Comparison of ENCODE assay signal across 12 cellular contexts in the genomic region with DNA sequence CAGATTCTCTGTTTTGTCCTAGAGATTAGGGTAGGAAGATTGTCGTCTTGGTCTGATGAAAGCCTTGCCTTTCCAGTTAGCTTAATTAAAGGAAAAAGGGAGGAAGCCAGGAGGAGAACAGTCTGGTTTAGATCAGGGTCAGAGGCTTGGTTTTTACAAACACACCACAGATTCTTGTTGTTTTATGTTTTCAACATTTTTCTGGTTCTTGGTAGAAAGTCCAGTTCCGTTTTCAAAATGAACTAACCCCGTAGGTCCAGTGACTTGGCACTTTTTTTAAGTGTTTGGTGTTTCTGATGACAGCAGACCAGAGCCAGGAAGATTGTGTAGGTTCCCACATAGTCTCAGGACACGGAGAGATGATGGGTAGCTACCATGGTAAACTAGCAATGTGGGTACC.
DNase-seq lines count a peak whose midpoint lies in the region; ATAC-seq and FAIRE-seq lines count a peak whose summit lies in the region.
"Had no signal": no experiment of that assay in that cellular context is flagged by ENCODE, and none has a peak within 500 bp of the region (broad histone marks: within the 10 kb centered on the region; RNA-seq: fewer than 3 reads in every experiment).

No MANE protein-coding gene starts in this region.

- ATAC-seq in HG02870 (IDR thresholded peaks at IDR 0.05; ENCODE audit: unreplicated experiment), result peak; percentile 41
- peak; percentile 20 for ATAC-seq in activated T-helper 17 cell treated with anti-CD3 and anti-CD28 coated beads, Interleukin-2, amount 50 U/mL, for 72 hours (replicated peaks)
- peak; percentile 7 for ATAC-seq in stimulated activated naive CD8-positive, alpha-beta T cell treated with anti-CD3 and anti-CD28 coated beads, Interleukin-15, Interleukin-2, amounts not matched to agents 100 U/mL and 50 U/mL, for 24 hours
- ATAC-seq: Panc1 had no signal

- CTCF ChIA-PET in activated naive CD4-positive, alpha-beta T cell treated with anti-CD3 and anti-CD28 coated beads for 36 hours (lab: Charles Lee), result interaction anchor here (1.6 kb wide), 1 partner anchor 19 kb away, joined by 3 read pairs; no protein-coding TSS in a partner anchor

- DNase-seq in activated naive CD4-positive, alpha-beta T cell treated with anti-CD3 and anti-CD28 coated beads for 36 hours, result no peak
- DNase-seq in activated naive CD4-positive, alpha-beta T cell (lab: John Stamatoyannopoulos, UW), result no peak
- DNase-seq in stimulated activated naive CD8-positive, alpha-beta T cell treated with anti-CD3 and anti-CD28 coated beads, Interleukin-15, Interleukin-2, amounts not matched to agents 100 U/mL and 50 U/mL, for 24 hours, result no peak
- DNase-seq in SW 1271 (lab: John Stamatoyannopoulos, UW) (no peak), NCI-H1694 (lab: John Stamatoyannopoulos, UW) (no peak), frontal cortex (ENCODE audit: low spot score in 2 of 2) (no peak)
- DNase-seq: activated T-cell treated with anti-CD3 and anti-CD28 coated beads for 4 hours; BE2C; stimulated activated CD4-positive, alpha-beta T cell treated with anti-CD3 and anti-CD28 coated beads, Interleukin-4, amount 100 ng/mL, for 1 hour had no signal

- H3K27ac Mint-ChIP-seq in activated naive CD4-positive, alpha-beta T cell treated with anti-CD3 and anti-CD28 coated beads for 36 hours, result peak overlapping the region; percentile 13
- no peak overlapping the region for H3K27ac Mint-ChIP-seq in activated T-helper 17 cell treated with anti-CD3 and anti-CD28 coated beads, Interleukin-2, amount 50 U/mL, for 72 hours

- H3K27me3 Mint-ChIP-seq in activated naive CD4-positive, alpha-beta T cell treated with anti-CD3 and anti-CD28 coated beads for 36 hours (ENCODE audit: low read depth), result peaks cover 30% of the 10 kb centered on the region
- peaks cover 29% of the 10 kb centered on the region for H3K27me3 Mint-ChIP-seq in activated T-helper 17 cell treated with anti-CD3 and anti-CD28 coated beads, Interleukin-2, amount 50 U/mL, for 72 hours

- peaks cover 5% of the 10 kb centered on the region for H3K9me3 Mint-ChIP-seq in activated naive CD4-positive, alpha-beta T cell treated with anti-CD3 and anti-CD28 coated beads for 36 hours
- no peaks in the 10 kb centered on the region for H3K9me3 Mint-ChIP-seq in activated T-helper 17 cell treated with anti-CD3 and anti-CD28 coated beads, Interleukin-2, amount 50 U/mL, for 72 hours

- H3K4me1 Mint-ChIP-seq in activated naive CD4-positive, alpha-beta T cell treated with anti-CD3 and anti-CD28 coated beads for 36 hours (ENCODE audit: low read depth), result peaks cover 22% of the 10 kb centered on the region
- H3K4me1 Mint-ChIP-seq in activated T-helper 17 cell treated with anti-CD3 and anti-CD28 coated beads, Interleukin-2, amount 50 U/mL, for 72 hours, result no peaks in the 10 kb centered on the region

- no peak overlapping the region for H3K4me3 Mint-ChIP-seq in activated naive CD4-positive, alpha-beta T cell treated with anti-CD3 and anti-CD28 coated beads for 36 hours
- peak overlapping the region; percentile 13 for H3K4me3 Mint-ChIP-seq in activated T-helper 17 cell treated with anti-CD3 and anti-CD28 coated beads, Interleukin-2, amount 50 U/mL, for 72 hours

- intact Hi-C loops in activated naive CD4-positive, alpha-beta T cell treated with anti-CD3 and anti-CD28 coated beads for 36 hours (cut with micrococcal nuclease), result loop anchor here (1.0 kb wide), 1 partner anchor 11 kb away; no protein-coding TSS in a partner anchor

- no peaks in the 10 kb centered on the region for H3K36me3 Mint-ChIP-seq in activated naive CD4-positive, alpha-beta T cell treated with anti-CD3 and anti-CD28 coated beads for 36 hours (ENCODE audit: low read depth)
- no peaks in the 10 kb centered on the region for H3K36me3 Mint-ChIP-seq in activated T-helper 17 cell treated with anti-CD3 and anti-CD28 coated beads, Interleukin-2, amount 50 U/mL, for 72 hours (ENCODE audit: low read depth)

- FAIRE-seq in frontal cortex (lab: Jason Lieb, UNC), result no peak
